In the genomic region with DNA sequence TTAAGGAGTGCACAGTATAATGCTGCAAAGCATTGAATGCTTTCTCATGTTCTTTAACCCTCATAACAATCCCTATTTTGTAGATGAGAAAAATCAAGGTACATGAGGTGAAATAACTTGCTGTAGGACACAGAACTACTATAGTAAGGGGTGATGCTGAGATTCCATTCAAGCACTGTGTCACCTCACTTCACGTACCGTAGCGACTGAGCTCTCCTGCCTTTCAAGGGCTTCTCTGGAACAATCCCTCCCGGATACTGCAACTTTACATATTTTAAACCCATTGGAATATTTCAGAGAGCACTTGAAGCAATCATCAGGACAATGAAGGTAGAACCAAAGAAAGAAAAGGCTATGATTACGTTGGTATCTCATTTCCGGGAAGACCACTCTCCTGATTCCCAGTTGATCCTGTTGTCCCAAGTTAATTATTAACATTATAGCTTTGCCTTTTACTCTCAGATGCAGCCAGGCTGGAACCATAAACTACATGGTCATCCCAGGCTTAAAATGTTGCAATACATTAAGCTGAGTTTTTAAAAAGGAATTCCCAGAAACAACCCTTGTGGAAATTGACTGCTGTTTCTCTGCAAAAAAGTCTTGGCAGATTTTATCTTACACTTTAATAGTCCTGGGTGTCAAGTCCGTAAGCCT, we compare ENCODE assay signal across 18 cellular contexts.
"Had no signal": no experiment of that assay in that cellular context is flagged by ENCODE, and none has a peak within 500 bp of the region (broad histone marks: within the 10 kb centered on the region; RNA-seq: fewer than 3 reads in every experiment).

No MANE protein-coding gene starts in this region.

- H3K4me3 ChIP-seq: colonic mucosa had no signal

- H3K4me1 ChIP-seq: colonic mucosa had no signal

- ATAC-seq: activated naive CD8-positive, alpha-beta T cell treated with anti-CD3 and anti-CD28 coated beads, Interleukin-2, amount 50 U/mL, for 24 hours; left colon had no signal

- H3K36me3 ChIP-seq: brain microvascular endothelial cell, colonic mucosa had no signal

- H3K27me3 ChIP-seq: brain microvascular endothelial cell, colonic mucosa had no signal

- H3K27ac ChIP-seq: brain microvascular endothelial cell, colonic mucosa had no signal

- DNase-seq: activated CD4-positive, alpha-beta T cell treated with anti-CD3 and anti-CD28 coated beads, Interleukin-2, amount 50 U/mL, for 1 hour; activated CD8-positive, alpha-beta memory T cell treated with anti-CD3 and anti-CD28 coated beads, Interleukin-2, amount 50 U/mL, for 48 hours; activated effector memory CD4-positive, alpha-beta T cell treated with Interleukin-2 at 50 U/mL for 16 hours; activated naive CD4-positive, alpha-beta T cell treated with anti-CD3 and anti-CD28 coated beads, Interleukin-2, amount 10 ng/mL, durations not matched to agents 7 days and 5 days; activated naive CD8-positive, alpha-beta T cell treated with anti-CD3 and anti-CD28 coated beads, Interleukin-2, amount 50 U/mL, for 24 hours; activated T-cell treated with anti-CD3 and anti-CD28 coated beads, Interleukin-2, amount 50 U/mL, for 48 hours; anterior cingulate cortex; brain microvascular endothelial cell; central memory CD4-positive, alpha-beta T cell; colonic mucosa; head of caudate nucleus; left colon; nephron progenitor cell; nucleus accumbens; posterior cingulate gyrus; retina; stimulated activated CD8-positive, alpha-beta memory T cell treated with anti-CD3 and anti-CD28 coated beads, Interleukin-4, amount 100 ng/mL, for 48 hours; stimulated activated naive CD4-positive, alpha-beta T cell had no signal

- H3K9me3 ChIP-seq: colonic mucosa had no signal
